Comparison of ENCODE assay signal across 23 cellular contexts in genomic region chr11:91295591-91295990, GRCh38.
DNase-seq lines count a peak whose midpoint lies in the region; ATAC-seq, FAIRE-seq and TF ChIP-seq lines count a peak whose summit lies in the region.
"Had no signal": no experiment of that assay in that cellular context is flagged by ENCODE, and none has a peak within 500 bp of the region (broad histone marks: within the 10 kb centered on the region; RNA-seq: fewer than 3 reads in every experiment).

No MANE protein-coding gene starts in this region.

- no peak overlapping the region for H3K4me2 ChIP-seq in GM23338
- H3K4me2 ChIP-seq in GM12878 (ENCODE audit: control insufficient read depth, insufficient read depth), result no peak overlapping the region

- no peaks in the 10 kb centered on the region for H3K4me1 Mint-ChIP-seq in GM23338
- H3K4me1 Mint-ChIP-seq: activated CD8-positive, alpha-beta memory T cell treated with anti-CD3 and anti-CD28 coated beads, Interleukin-2, amount 10 ng/mL, durations not matched to agents 7 days and 5 days; natural killer cell had no signal

- no peak for TF ChIP-seq POLR2A in GM12878 (IDR thresholded peaks at IDR 0.05; ENCODE audit: low read depth, low read length)
- TF ChIP-seq POLR2A in right lobe of liver (IDR thresholded peaks at IDR 0.05), result no peak

- H3F3A ChIP-seq in GM23338 (replicated peaks; ENCODE audit: low read depth), result no peaks in the 10 kb centered on the region

- FAIRE-seq in GM12878 (lab: Jason Lieb, UNC), result no peak
- FAIRE-seq: islet of Langerhans, small intestine had no signal

- no peak for TF ChIP-seq RAD21 in GM12878 (IDR thresholded peaks at IDR 0.05; ENCODE audit: insufficient read depth, low read depth, low read length)

- POLR2A ChIA-PET in GM12878 (lab: Charles Lee), result interaction anchor here (1.0 kb wide), 1 partner anchor 8 kb away, joined by 3 read pairs; no protein-coding TSS in a partner anchor

- no TSS peak for BruUV-seq in GM12878 (replicated peaks; lab: Mats Ljungman, UMichigan)

- H3K27ac Mint-ChIP-seq in GM23338, result peak overlapping the region; percentile 59; the same call in 1 of the 2 replicates
- H3K27ac Mint-ChIP-seq: activated CD8-positive, alpha-beta memory T cell treated with anti-CD3 and anti-CD28 coated beads, Interleukin-2, amount 10 ng/mL, durations not matched to agents 7 days and 5 days; natural killer cell had no signal

- no peak overlapping the region for H3K9ac ChIP-seq in GM12878 (ENCODE audit: control insufficient read depth, insufficient read depth, low read length)

- peak; percentile 61 for ATAC-seq in GM18858 (IDR thresholded peaks at IDR 0.05; ENCODE audit: unreplicated experiment)
- ATAC-seq in GM23338, result no peak
- peak; percentile 55 for ATAC-seq in HG03354 (IDR thresholded peaks at IDR 0.05; ENCODE audit: poor library complexity, severe bottlenecking, unreplicated experiment)
- peak; percentile 86 for ATAC-seq in GM12878
- no peak for ATAC-seq in HG03469 (IDR thresholded peaks at IDR 0.05; ENCODE audit: unreplicated experiment)
- ATAC-seq in GM21381 (IDR thresholded peaks at IDR 0.05; ENCODE audit: unreplicated experiment), result no peak
- ATAC-seq in right lobe of liver, result no peak
- ATAC-seq: activated CD8-positive, alpha-beta memory T cell treated with anti-CD3 and anti-CD28 coated beads, Interleukin-2, amount 10 ng/mL, durations not matched to agents 7 days and 5 days; heart left ventricle; natural killer cell had no signal

- intact Hi-C loops in GM12878 (cut with micrococcal nuclease; ENCODE audit: unreplicated experiment), result no loop called here
- intact Hi-C loops in right lobe of liver (cut with DNase I), result no loop called here

- H3K27me3 Mint-ChIP-seq in GM23338 (ENCODE audit: insufficient read depth, low read depth, poor library complexity), result peaks cover 2% of the 10 kb centered on the region
- H3K27me3 Mint-ChIP-seq: activated CD8-positive, alpha-beta memory T cell treated with anti-CD3 and anti-CD28 coated beads, Interleukin-2, amount 10 ng/mL, durations not matched to agents 7 days and 5 days had no signal

- H4K20me1 ChIP-seq in GM23338 (replicated peaks; ENCODE audit: insufficient read depth) (no peaks in the 10 kb centered on the region), GM12878 (ENCODE audit: control insufficient read depth, insufficient read depth) (no peaks in the 10 kb centered on the region)

- TF ChIP-seq EP300 in GM12878 (IDR thresholded peaks at IDR 0.05; ENCODE audit: borderline replicate concordance in 1 of 2, control insufficient read depth in 1 of 2, low read depth in 2 of 2, low read length in 2 of 2), result peak in 1 of 2 experiments; percentile 68; a peak in 1 of 4 replicates

- no peak overlapping the region for H3K27ac ChIP-seq in GM23338 (ENCODE audit: low read depth)
- no peak overlapping the region for H3K27ac ChIP-seq in GM12878 (ENCODE audit: control insufficient read depth, insufficient read depth)
- H3K27ac ChIP-seq in right lobe of liver, result no peak overlapping the region
- H3K27ac ChIP-seq: heart left ventricle, testis had no signal

- in situ Hi-C loops in GM12878 (cut with MboI), result no loop called here

- DNase-seq in GM23338 (ENCODE audit: low spot score) (no peak), GM12878 (ENCODE audit: low read depth, low spot score) (no peak), right lobe of liver (no peak)
- no peak for DNase-seq in stimulated activated naive CD4-positive, alpha-beta T cell treated with Interleukin-2 at 50 U/mL for 16 hours (lab: John Stamatoyannopoulos, UW)
- DNase-seq: activated CD4-positive, alpha-beta T cell treated with anti-CD3 and anti-CD28 coated beads for 1 hour; activated CD8-positive, alpha-beta memory T cell treated with anti-CD3 and anti-CD28 coated beads, Interleukin-2, amount 10 ng/mL, durations not matched to agents 7 days and 5 days; activated effector memory CD4-positive, alpha-beta T cell treated with anti-CD3 and anti-CD28 coated beads, Interleukin-2, amount 50 U/mL, for 16 hours; amygdala; DND-41; heart left ventricle; MG63; natural killer cell; NCI-H2029 treated with DMSO at 0.1 percent for 48 hours; NCI-H510A treated with DMSO at 0.1 percent for 48 hours; posterior cingulate gyrus; small intestine; T-helper 9 cell; testis had no signal

- H3K36me3 Mint-ChIP-seq in GM23338 (ENCODE audit: low read depth), result no peaks in the 10 kb centered on the region
- H3K36me3 Mint-ChIP-seq: activated CD8-positive, alpha-beta memory T cell treated with anti-CD3 and anti-CD28 coated beads, Interleukin-2, amount 10 ng/mL, durations not matched to agents 7 days and 5 days; natural killer cell had no signal

- H3K4me3 ChIP-seq in GM23338 (no peak overlapping the region), GM12878 (no peak overlapping the region), right lobe of liver (no peak overlapping the region)
- H3K4me3 ChIP-seq: heart left ventricle, MG63, testis had no signal

- H3K4me1 ChIP-seq in GM23338 (ENCODE audit: insufficient read depth) (no peaks in the 10 kb centered on the region), GM12878 (ENCODE audit: control insufficient read depth, insufficient read depth, low read length) (no peaks in the 10 kb centered on the region), right lobe of liver (no peaks in the 10 kb centered on the region)
- H3K4me1 ChIP-seq: heart left ventricle, testis had no signal

- H3K4me3 Mint-ChIP-seq in GM23338, result no peak overlapping the region
- H3K4me3 Mint-ChIP-seq: activated CD8-positive, alpha-beta memory T cell treated with anti-CD3 and anti-CD28 coated beads, Interleukin-2, amount 10 ng/mL, durations not matched to agents 7 days and 5 days; natural killer cell had no signal

- TF ChIP-seq CTCF in GM23338 (conservative IDR thresholded peaks at IDR 0.05; ENCODE audit: low read depth in 2 of 2), result no peak
- no peak for TF ChIP-seq CTCF in GM12878 (IDR thresholded peaks at IDR 0.05 in 2 of 3, conservative IDR thresholded peaks at IDR 0.05 in 1 of 3; ENCODE audit: control insufficient read depth in 2 of 3, extremely low read depth in 1 of 3, insufficient read depth in 1 of 3, low read depth in 3 of 3, low read length in 3 of 3)
- no peak for TF ChIP-seq CTCF in right lobe of liver (IDR thresholded peaks at IDR 0.05)

- H2AFZ ChIP-seq in GM23338 (no peak overlapping the region), GM12878 (ENCODE audit: control insufficient read depth, low read depth, low read length) (no peak overlapping the region)

- H3K36me3 ChIP-seq in GM23338 (ENCODE audit: insufficient read depth), result no peaks in the 10 kb centered on the region
- H3K36me3 ChIP-seq in GM12878 (ENCODE audit: control insufficient read depth in 2 of 2, insufficient read depth in 2 of 2, low read length in 1 of 2), result no peaks in the 10 kb centered on the region
- H3K36me3 ChIP-seq in right lobe of liver, result no peaks in the 10 kb centered on the region
- H3K36me3 ChIP-seq: heart left ventricle, MG63 had no signal

- SMC1A ChIA-PET in GM12878 (lab: Charles Lee; ENCODE audit: uncharacterized antibody, unreplicated experiment), result interaction anchor here (0.7 kb wide), 1 partner anchor 10 kb away, joined by 3 read pairs; no protein-coding TSS in a partner anchor

- H3K9me3 ChIP-seq in GM12878 (replicated peaks; ENCODE audit: control insufficient read depth, insufficient read depth, low read length) (no peaks in the 10 kb centered on the region), right lobe of liver (peaks cover 0 to 2% (median 0%) of the 10 kb centered on the region in 4 donors)
- H3K9me3 ChIP-seq: heart left ventricle, MG63, testis had no signal

- RAD21 ChIA-PET in GM12878 (lab: Charles Lee; ENCODE audit: unreplicated experiment), result interaction anchor here (0.7 kb wide), 1 partner anchor 74 kb away, joined by 3 read pairs; no protein-coding TSS in a partner anchor

- H3K79me2 ChIP-seq in GM23338 (replicated peaks; ENCODE audit: insufficient read depth) (no peaks in the 10 kb centered on the region), GM12878 (ENCODE audit: control insufficient read depth, insufficient read depth, low read length) (no peaks in the 10 kb centered on the region)

- H3K27me3 ChIP-seq in GM23338 (ENCODE audit: insufficient read depth) (no peaks in the 10 kb centered on the region), GM12878 (replicated peaks in 1 of 2; ENCODE audit: control insufficient read depth in 2 of 2, insufficient read depth in 2 of 2, low read length in 1 of 2) (no peaks in the 10 kb centered on the region), right lobe of liver (no peaks in the 10 kb centered on the region)
- H3K27me3 ChIP-seq: heart left ventricle, MG63, testis had no signal

- WGBS in GM12878 (ENCODE audit: insufficient coverage, insufficient replicate concordance, low lambda C conversion rate, missing lambda C conversion rate), result 3% methylated on average over 2 of the region's 2 CpGs
- WGBS in right lobe of liver (ENCODE audit: insufficient coverage, low coverage, low lambda C conversion rate, missing lambda C conversion rate), result 50% methylated on average over 2 of the region's 2 CpGs

- H3K9me3 Mint-ChIP-seq in GM23338, result no peaks in the 10 kb centered on the region

- no peaks in the 10 kb centered on the region for H3K9me2 ChIP-seq in GM23338 (ENCODE audit: insufficient read depth)

- CTCF ChIA-PET in GM12878 (lab: Yijun Ruan, JAX), result interaction anchor here (0.8 to 1.3 kb wide), 2 partner anchors 9 to 92 kb away, joined by 3 to 4 read pairs; no protein-coding TSS in a partner anchor

TF ChIP-seq in GM23338, 12 proteins besides CTCF, POLR2A, EP300 and RAD21 (continues in another document):
- no peak for TF ChIP-seq EZH2 (IDR thresholded peaks at IDR 0.05; ENCODE audit: low read depth, unreplicated experiment)
- no peak for TF ChIP-seq ZNF114 (CRISPR knock-in tag; IDR thresholded peaks at IDR 0.05)
- no peak for TF ChIP-seq JUNB (IDR thresholded peaks at IDR 0.05; ENCODE audit: unreplicated experiment)
- TF ChIP-seq POLR2AphosphoS5 (IDR thresholded peaks at IDR 0.05; ENCODE audit: low read depth), result no peak
- no peak for TF ChIP-seq NANOG (IDR thresholded peaks at IDR 0.05; ENCODE audit: borderline replicate concordance)
- TF ChIP-seq ZNF331 (CRISPR knock-in tag; IDR thresholded peaks at IDR 0.05; ENCODE audit: low read depth), result no peak
- TF ChIP-seq STAT1 (IDR thresholded peaks at IDR 0.05; ENCODE audit: unreplicated experiment), result no peak

TF ChIP-seq in GM12878, 131 proteins besides CTCF, POLR2A, EP300 and RAD21 (continues in another document):
- no peak for TF ChIP-seq KAT2A (conservative IDR thresholded peaks at IDR 0.05; ENCODE audit: control insufficient read depth, low read depth, low read length)
- TF ChIP-seq POU2F2 (IDR thresholded peaks at IDR 0.05; ENCODE audit: borderline replicate concordance, low read depth, low read length), result no peak
- TF ChIP-seq HDAC2 (IDR thresholded peaks at IDR 0.05), result no peak
- peak; percentile 42; the same call in 1 of the 2 replicates for TF ChIP-seq CREM (IDR thresholded peaks at IDR 0.05; ENCODE audit: low read depth)
- no peak for TF ChIP-seq ZBED1 (IDR thresholded peaks at IDR 0.05; ENCODE audit: borderline replicate concordance)
- TF ChIP-seq SMARCA5 (IDR thresholded peaks at IDR 0.05), result no peak
- TF ChIP-seq ESRRA (IDR thresholded peaks at IDR 0.05; ENCODE audit: low read length), result no peak
- TF ChIP-seq FOS (IDR thresholded peaks at IDR 0.05; ENCODE audit: borderline replicate concordance, extremely low read depth, insufficient read length), result no peak
- TF ChIP-seq IRF4 (IDR thresholded peaks at IDR 0.05; ENCODE audit: low read depth, low read length), result peak; percentile 78; the same call in 1 of the 2 replicates

Comparison
In these comparisons a context has a peak if more than half of its experiments do, and no peak if none do; other contexts are left out.
1. ATAC-seq: peak in GM18858 (single experiment), HG03354 (single experiment) and GM12878 (single experiment); none in GM23338 (single experiment), HG03469 (single experiment), GM21381 (single experiment) and right lobe of liver (0 of 4).